Comparison of ENCODE assay signal across 1 cellular context in genomic region chr2:121689356-121689755, GRCh38.
TF ChIP-seq lines count a peak whose summit lies in the region.

No MANE protein-coding gene starts in this region.

TF ChIP-seq in K562, 482 proteins besides CTCF, POLR2A, EP300 and RAD21 (continued from another document):
- peak; percentile 75; the same call in 1 of the 2 replicates for TF ChIP-seq ARID3A (IDR thresholded peaks at IDR 0.05; ENCODE audit: borderline replicate concordance, low read depth, low read length)
- no peak for TF ChIP-seq TCFL5 (CRISPR knock-in tag; conservative IDR thresholded peaks at IDR 0.05)
- no peak for TF ChIP-seq NFIX (CRISPR knock-in tag; IDR thresholded peaks at IDR 0.05; ENCODE audit: low read depth)
- no peak for TF ChIP-seq ZNF12 (CRISPR knock-in tag; IDR thresholded peaks at IDR 0.05)
- TF ChIP-seq RFX1 (IDR thresholded peaks at IDR 0.05), result peak; percentile 83
- no peak for TF ChIP-seq ZFP1 (CRISPR knock-in tag; IDR thresholded peaks at IDR 0.05)
- TF ChIP-seq WHSC1 (IDR thresholded peaks at IDR 0.05; ENCODE audit: low read length), result no peak
- no peak for TF ChIP-seq SMARCB1 (IDR thresholded peaks at IDR 0.05; ENCODE audit: insufficient read length, low read depth)
- TF ChIP-seq CUX1 (CRISPR knock-in tag; IDR thresholded peaks at IDR 0.05), result no peak
